8 cellular contexts compared by ENCODE assay signal in the genomic region with DNA sequence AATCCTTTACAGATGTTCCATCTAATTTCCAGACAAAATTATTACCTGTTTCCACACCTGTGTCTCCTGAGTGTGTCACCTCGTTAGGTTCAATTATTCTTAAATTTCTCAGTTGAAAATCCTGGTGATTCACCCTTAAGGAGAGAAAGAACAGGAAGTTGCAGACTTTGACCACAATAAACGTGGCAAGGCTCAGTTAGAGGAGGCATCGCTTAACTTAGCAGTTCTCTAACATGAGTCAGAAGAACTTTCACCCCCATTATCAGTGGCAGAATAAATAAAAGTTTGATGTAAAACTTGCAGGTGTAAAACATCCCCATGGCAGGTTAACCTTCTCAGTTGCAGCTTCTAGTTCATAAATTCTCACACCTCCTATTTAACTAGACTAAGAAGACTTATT. TPM values are rescaled to one million over a fixed set of nuclear protein-coding genes. Genes with fewer than 3 reads are reported as not detected.
A peak's percentile ranks its signal among the peaks of the same experiment; 100 is the strongest.
DNase-seq lines count a peak whose midpoint lies in the region; ATAC-seq lines count a peak whose summit lies in the region.

No MANE protein-coding gene starts in this region.

- peak; percentile 90 to 92 for ATAC-seq in activated CD4-positive, CD25-positive, alpha-beta regulatory T cell treated with anti-CD3 and anti-CD28 coated beads, Interleukin-2, amount 50 U/mL, for 24 hours
- peak; percentile 92 for ATAC-seq in activated T-helper 17 cell treated with anti-CD3 and anti-CD28 coated beads, Interleukin-2, amount 50 U/mL, for 72 hours (replicated peaks)
- no peak for ATAC-seq in HG02678 (IDR thresholded peaks at IDR 0.05; ENCODE audit: unreplicated experiment)

- no peak overlapping the region for H3K4me3 ChIP-seq in MG63

- peak overlapping the region; percentile 57 for H3K4me3 Mint-ChIP-seq in activated T-helper 17 cell treated with anti-CD3 and anti-CD28 coated beads, Interleukin-2, amount 50 U/mL, for 72 hours

- H3K9me3 Mint-ChIP-seq in activated T-helper 17 cell treated with anti-CD3 and anti-CD28 coated beads, Interleukin-2, amount 50 U/mL, for 72 hours: no peaks in the 10 kb centered on the region

- no peaks in the 10 kb centered on the region for H3K27me3 Mint-ChIP-seq in activated T-helper 17 cell treated with anti-CD3 and anti-CD28 coated beads, Interleukin-2, amount 50 U/mL, for 72 hours

- H3K27me3 ChIP-seq in MG63: no peaks in the 10 kb centered on the region

- no peak for DNase-seq in activated CD4-positive, CD25-positive, alpha-beta regulatory T cell (lab: John Stamatoyannopoulos, UW)
- DNase-seq in MG63: peak; percentile 53
- peak; percentile 89 for DNase-seq in kidney glomerular epithelial cell (lab: John Stamatoyannopoulos, UW)
- DNase-seq in T1000 (lab: John Stamatoyannopoulos, UW): no peak
- no peak for DNase-seq in putamen (ENCODE audit: low spot score)

- peaks cover 51% of the 10 kb centered on the region for H3K36me3 Mint-ChIP-seq in activated T-helper 17 cell treated with anti-CD3 and anti-CD28 coated beads, Interleukin-2, amount 50 U/mL, for 72 hours (ENCODE audit: low read depth)

- peaks cover 27% of the 10 kb centered on the region for H3K36me3 ChIP-seq in MG63

- 0 out of 2 replicates have a peak, but pooled peaks cover 3% of the 10 kb centered on the region for H3K9me3 ChIP-seq in MG63

- H3K4me1 Mint-ChIP-seq in activated T-helper 17 cell treated with anti-CD3 and anti-CD28 coated beads, Interleukin-2, amount 50 U/mL, for 72 hours: peaks cover 54% of the 10 kb centered on the region

- H3K27ac Mint-ChIP-seq in activated T-helper 17 cell treated with anti-CD3 and anti-CD28 coated beads, Interleukin-2, amount 50 U/mL, for 72 hours: peak overlapping the region; percentile 18

RNA-seq across cellular contexts. Expression of a gene that starts 8.3 kb away (rescaled TPM):
- total RNA-seq in MG63 (2014; rRNA removed; shearing (Covaris generic); ENCODE audit: low replicate concordance): 63.4 and 130 TPM in 2 replicates
- total RNA-seq in activated T-helper 17 cell treated with anti-CD3 and anti-CD28 coated beads, Interleukin-2, amount 50 U/mL, for 72 hours: 100 to 1,000 TPM in 1 of 2 donors, 10 to 100 TPM in 1; 97.5 to 108 TPM

Comparison
In these comparisons a context has a peak if more than half of its experiments do, and no peak if none do; other contexts are left out.
1. DNase-seq: peak in MG63 (single experiment) and kidney glomerular epithelial cell (single experiment); none in activated CD4-positive, CD25-positive, alpha-beta regulatory T cell (0 of 4), T1000 (single experiment) and putamen (single experiment).